15 cellular contexts compared by ENCODE assay signal in the genomic region with DNA sequence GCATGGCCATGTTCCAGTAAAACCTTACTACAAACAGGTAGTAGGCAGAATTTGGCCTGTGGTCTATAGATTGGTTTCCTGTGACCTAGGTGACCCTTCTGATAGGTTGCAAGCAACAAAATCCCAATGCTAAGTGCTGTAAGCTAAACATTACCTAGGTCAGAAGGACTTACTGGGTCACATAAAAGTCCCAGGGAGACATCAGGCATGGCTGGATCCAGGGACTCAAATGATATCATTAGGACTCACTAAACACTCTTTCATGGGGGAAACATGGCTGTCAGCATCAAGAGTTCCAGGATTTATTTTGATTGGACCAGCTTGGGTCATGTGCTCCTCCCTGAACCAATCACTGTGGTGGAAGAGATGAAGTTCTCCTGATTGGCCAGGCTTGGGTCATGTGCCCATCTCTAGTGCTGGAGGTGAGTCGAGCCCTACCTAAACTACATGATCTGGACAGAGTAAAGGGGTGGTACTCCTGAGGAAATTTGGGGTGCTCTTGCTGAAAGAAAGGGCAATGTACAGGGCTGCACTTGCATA. TPM values are rescaled to one million over a fixed set of nuclear protein-coding genes. Genes with fewer than 3 reads are reported as not detected.
DNase-seq lines count a peak whose midpoint lies in the region; ATAC-seq and TF ChIP-seq lines count a peak whose summit lies in the region.
"Had no signal": no experiment of that assay in that cellular context is flagged by ENCODE, and none has a peak within 500 bp of the region (broad histone marks: within the 10 kb centered on the region; RNA-seq: fewer than 3 reads in every experiment).

No MANE protein-coding gene starts in this region.

- no peak overlapping the region for H3K27ac ChIP-seq in testis
- H3K27ac ChIP-seq: 22Rv1, BLaER1 had no signal

- H3K9me3 ChIP-seq in testis = no peaks in the 10 kb centered on the region
- H3K9me3 ChIP-seq: BLaER1 had no signal

- no peak for TF ChIP-seq CTCF in WTC11 (IDR thresholded peaks at IDR 0.05)
- TF ChIP-seq CTCF in testis (IDR thresholded peaks at IDR 0.05) = no peak

- DNase-seq in DMS 273 (lab: John Stamatoyannopoulos, UW; ENCODE audit: unreplicated experiment) (peak; percentile 7), DMS 273 treated with DMSO at 0.1 percent for 48 hours (lab: John Stamatoyannopoulos, UW) (no peak), WTC11 (ENCODE audit: low spot score) (no peak), testis (peak; percentile 58), COLO829 (ENCODE audit: low spot score) (no peak)
- DNase-seq: AML-193; CD8-positive, alpha-beta memory T cell; DMS79; Kasumi-1 had no signal

- TF ChIP-seq EP300 in Ishikawa (IDR thresholded peaks at IDR 0.05; ENCODE audit: borderline replicate concordance) = no peak

- H3K36me3 ChIP-seq in testis (ENCODE audit: low read depth, missing control alignments) = no peaks in the 10 kb centered on the region
- H3K36me3 ChIP-seq: BLaER1 had no signal

- H3K27ac Mint-ChIP-seq in WTC11 = no peak overlapping the region
- H3K27ac Mint-ChIP-seq: CD8-positive, alpha-beta memory T cell had no signal

- no peaks in the 10 kb centered on the region for H3K36me3 Mint-ChIP-seq in WTC11
- H3K36me3 Mint-ChIP-seq: CD8-positive, alpha-beta memory T cell had no signal

- CTCF ChIA-PET in WTC11 (lab: Charles Lee) = no interaction called here

- H3K27me3 Mint-ChIP-seq in WTC11 (ENCODE audit: low read depth) = peaks cover 3% of the 10 kb centered on the region

- TF ChIP-seq POLR2A in testis (IDR thresholded peaks at IDR 0.05) = no peak

- WGBS in testis, 2 donors = 40 to 56% methylated on average over 1 of the region's 1 CpG

- H3K4me3 ChIP-seq in testis = no peak overlapping the region
- H3K4me3 ChIP-seq: BLaER1 had no signal

- ATAC-seq in WTC11 (no peak), HG02798 (IDR thresholded peaks at IDR 0.05; ENCODE audit: poor library complexity, unreplicated experiment) (no peak), GM21576 (IDR thresholded peaks at IDR 0.05; ENCODE audit: unreplicated experiment) (no peak)

- no peaks in the 10 kb centered on the region for H3K27me3 ChIP-seq in testis
- H3K27me3 ChIP-seq: BLaER1 had no signal

- TF ChIP-seq RAD21 in Ishikawa (IDR thresholded peaks at IDR 0.05; ENCODE audit: low read depth) = no peak

- no peak overlapping the region for H3K4me3 Mint-ChIP-seq in WTC11
- H3K4me3 Mint-ChIP-seq: CD8-positive, alpha-beta memory T cell had no signal

- H3K4me1 ChIP-seq in testis = no peaks in the 10 kb centered on the region

- POLR2A ChIA-PET in WTC11 (lab: Charles Lee) = no interaction called here

- intact Hi-C loops in testis (cut with DNase I; ENCODE audit: low total_unique reads) = no loop called here

- peaks cover 34% of the 10 kb centered on the region for H3K4me1 Mint-ChIP-seq in WTC11
- H3K4me1 Mint-ChIP-seq: CD8-positive, alpha-beta memory T cell had no signal

- H3K9me3 Mint-ChIP-seq in WTC11 = peaks cover 14% of the 10 kb centered on the region

TF ChIP-seq in Ishikawa, 13 proteins besides CTCF, POLR2A, EP300 and RAD21:
- TF ChIP-seq NFIC (IDR thresholded peaks at IDR 0.05) (no peak), TEAD4 (IDR thresholded peaks at IDR 0.05) (no peak)
- TF ChIP-seq, protein P1, sequence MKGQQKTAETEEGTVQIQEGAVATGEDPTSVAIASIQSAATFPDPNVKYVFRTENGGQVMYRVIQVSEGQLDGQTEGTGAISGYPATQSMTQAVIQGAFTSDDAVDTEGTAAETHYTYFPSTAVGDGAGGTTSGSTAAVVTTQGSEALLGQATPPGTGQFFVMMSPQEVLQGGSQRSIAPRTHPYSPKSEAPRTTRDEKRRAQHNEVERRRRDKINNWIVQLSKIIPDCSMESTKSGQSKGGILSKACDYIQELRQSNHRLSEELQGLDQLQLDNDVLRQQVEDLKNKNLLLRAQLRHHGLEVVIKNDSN (IDR thresholded peaks at IDR 0.05) = peak; percentile 54

TF ChIP-seq in WTC11, 78 proteins besides CTCF, POLR2A, EP300 and RAD21:
- TF ChIP-seq, protein P2, sequence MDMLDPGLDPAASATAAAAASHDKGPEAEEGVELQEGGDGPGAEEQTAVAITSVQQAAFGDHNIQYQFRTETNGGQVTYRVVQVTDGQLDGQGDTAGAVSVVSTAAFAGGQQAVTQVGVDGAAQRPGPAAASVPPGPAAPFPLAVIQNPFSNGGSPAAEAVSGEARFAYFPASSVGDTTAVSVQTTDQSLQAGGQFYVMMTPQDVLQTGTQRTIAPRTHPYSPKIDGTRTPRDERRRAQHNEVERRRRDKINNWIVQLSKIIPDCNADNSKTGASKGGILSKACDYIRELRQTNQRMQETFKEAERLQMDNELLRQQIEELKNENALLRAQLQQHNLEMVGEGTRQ (CRISPR knock-in tag; IDR thresholded peaks at IDR 0.05) = peak; percentile 68
- TF ChIP-seq, protein P1 (CRISPR knock-in tag; IDR thresholded peaks at IDR 0.05) = peak; percentile 49; the same call in 1 of the 2 replicates
- no peak for TF ChIP-seq EMX1 (CRISPR knock-in tag; IDR thresholded peaks at IDR 0.05)
- peak; percentile 33 for TF ChIP-seq NFYB (CRISPR knock-in tag; conservative IDR thresholded peaks at IDR 0.05; ENCODE audit: low read depth)
- TF ChIP-seq ZBTB21 (CRISPR knock-in tag; IDR thresholded peaks at IDR 0.05; ENCODE audit: borderline replicate concordance) = no peak

RNA-seq across cellular contexts. Expression of a gene that starts 16.8 kb away (rescaled TPM):
- total RNA-seq in WTC11 (2021) (0.50 to 0.72 TPM (median 0.50 TPM) in 3 replicates), testis (10 to 100 TPM; 13.9 to 14.7 TPM)
- polyA plus RNA-seq in testis (ENCODE audit: insufficient read depth, low read depth, low replicate concordance) = 14.4 TPM
- total RNA-seq: CD8-positive, alpha-beta memory T cell; HT-29 had no signal
- polyA plus RNA-seq: CD8-positive, alpha-beta memory T cell had no signal

Comparison
In these comparisons a context has a peak if more than half of its experiments do, and no peak if none do; other contexts are left out.
1. DNase-seq: peak in DMS 273 (single experiment) and testis (single experiment); none in DMS 273 treated with DMSO at 0.1 percent for 48 hours (single experiment), WTC11 (single experiment) and COLO829 (single experiment).